15 cellular contexts compared by ENCODE assay signal in genomic region chr13:103698000-103698399, GRCh38.
DNase-seq lines count a peak whose midpoint lies in the region; ATAC-seq and TF ChIP-seq lines count a peak whose summit lies in the region.
"Had no signal": no experiment of that assay in that cellular context is flagged by ENCODE, and none has a peak within 500 bp of the region (broad histone marks: within the 10 kb centered on the region; RNA-seq: fewer than 3 reads in every experiment).

No MANE protein-coding gene starts in this region.

- WGBS in gastroesophageal sphincter (ENCODE audit: low coverage in 1 of 2), 2 donors: 72 to 77% methylated on average over 5 of the region's 5 CpGs

- ATAC-seq in left ventricle myocardium superior: peak; percentile 60
- no peak for ATAC-seq in gastroesophageal sphincter
- no peak for ATAC-seq in GM19397 (IDR thresholded peaks at IDR 0.05; ENCODE audit: unreplicated experiment)
- ATAC-seq: CD8-positive, alpha-beta T cell; HCT116 had no signal

- no peak overlapping the region for H3K27ac ChIP-seq in gastroesophageal sphincter
- H3K27ac ChIP-seq: C4-2B, GM23248 had no signal

- no peaks in the 10 kb centered on the region for H3K36me3 Mint-ChIP-seq in type B pancreatic cell
- H3K36me3 Mint-ChIP-seq: CD4-positive, CD25-positive, alpha-beta regulatory T cell; CD8-positive, alpha-beta T cell had no signal

- no peaks in the 10 kb centered on the region for H3K9me3 ChIP-seq in gastroesophageal sphincter
- H3K9me3 ChIP-seq: Caco-2 had no signal

- H3K27me3 Mint-ChIP-seq in type B pancreatic cell: no peaks in the 10 kb centered on the region
- H3K27me3 Mint-ChIP-seq: CD4-positive, CD25-positive, alpha-beta regulatory T cell had no signal

- intact Hi-C loops in left ventricle myocardium superior (cut with micrococcal nuclease) (no loop called here), cardiac septum (cut with DNase I) (no loop called here)

- H3K4me3 ChIP-seq in gastroesophageal sphincter: no peak overlapping the region
- H3K4me3 ChIP-seq: GM23248 had no signal

- H3K4me1 Mint-ChIP-seq in type B pancreatic cell (ENCODE audit: unreplicated experiment): no peaks in the 10 kb centered on the region

- peak overlapping the region; percentile 69 for H3K27ac Mint-ChIP-seq in type B pancreatic cell
- H3K27ac Mint-ChIP-seq: CD4-positive, CD25-positive, alpha-beta regulatory T cell; CD8-positive, alpha-beta T cell; H9 had no signal

- peaks cover 17% of the 10 kb centered on the region for H3K9me3 Mint-ChIP-seq in type B pancreatic cell
- H3K9me3 Mint-ChIP-seq: H9 had no signal

- TF ChIP-seq CTCF in type B pancreatic cell (conservative IDR thresholded peaks at IDR 0.05) (no peak), gastroesophageal sphincter (IDR thresholded peaks at IDR 0.05) (no peak)

- TF ChIP-seq EP300 in gastroesophageal sphincter (IDR thresholded peaks at IDR 0.05): no peak

- H3K4me3 Mint-ChIP-seq in type B pancreatic cell: peak overlapping the region; percentile 62
- H3K4me3 Mint-ChIP-seq: CD4-positive, CD25-positive, alpha-beta regulatory T cell; CD8-positive, alpha-beta T cell; H9 had no signal

- H3K27me3 ChIP-seq in gastroesophageal sphincter: no peaks in the 10 kb centered on the region

- H3K4me1 ChIP-seq in gastroesophageal sphincter: no peaks in the 10 kb centered on the region

- H3K36me3 ChIP-seq in gastroesophageal sphincter: no peaks in the 10 kb centered on the region

- no peak for TF ChIP-seq POLR2A in gastroesophageal sphincter (IDR thresholded peaks at IDR 0.05)

- DNase-seq in left ventricle myocardium superior: no peak
- no peak for DNase-seq in cardiac septum (ENCODE audit: low spot score)
- peak; percentile 13 for DNase-seq in OCI-M1 (lab: John Stamatoyannopoulos, UW)
- DNase-seq in type B pancreatic cell (ENCODE audit: extremely low spot score, unreplicated experiment): no peak
- DNase-seq: Caco-2; CD4-positive, CD25-positive, alpha-beta regulatory T cell; CD8-positive, alpha-beta T cell; DMS153; DND-41; GM23248; H9 had no signal
